Comparison of ENCODE assay signal across 34 cellular contexts in the genomic region with DNA sequence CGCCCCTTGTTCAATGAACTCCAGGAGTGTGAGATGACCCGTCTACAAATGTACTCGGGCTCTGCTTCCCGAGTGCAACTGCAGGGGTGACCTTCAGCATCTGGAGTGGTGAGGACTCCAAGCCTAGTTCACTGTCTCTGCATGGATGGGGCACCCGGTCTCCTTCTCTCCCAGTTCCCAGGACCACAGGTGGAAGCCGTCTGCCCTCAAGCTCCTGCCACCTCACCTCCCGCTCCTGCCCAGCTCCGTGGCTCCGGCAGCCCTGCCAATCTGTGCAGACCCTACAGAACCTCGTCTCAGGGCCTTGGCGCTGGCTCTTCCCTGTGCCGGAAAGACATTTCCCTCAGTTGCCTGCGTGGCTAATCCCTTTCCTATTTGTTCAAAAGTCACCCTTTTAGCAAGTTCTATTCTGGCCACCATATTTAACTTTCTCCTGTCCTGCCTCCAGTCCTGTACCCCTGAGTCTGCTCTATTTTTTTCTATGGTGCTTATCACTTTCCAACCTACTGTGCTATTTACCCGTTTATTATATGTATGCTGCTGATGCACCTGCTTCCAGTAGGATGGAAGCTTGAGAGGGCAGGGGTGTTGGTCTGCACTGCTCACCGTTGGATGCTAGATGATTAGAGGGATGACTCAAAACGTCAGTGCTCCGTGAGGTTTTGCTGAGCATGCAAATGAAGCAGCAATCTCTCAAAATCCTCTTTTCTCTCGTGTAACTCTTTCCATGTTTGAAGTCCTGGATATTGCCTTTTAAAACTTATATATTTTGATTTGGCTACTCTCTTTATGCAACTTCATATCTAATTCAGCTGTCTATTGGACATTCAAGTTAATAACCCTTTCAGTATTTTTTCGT.
"Had no signal": no experiment of that assay in that cellular context is flagged by ENCODE, and none has a peak within 500 bp of the region (broad histone marks: within the 10 kb centered on the region; RNA-seq: fewer than 3 reads in every experiment).

No MANE protein-coding gene starts in this region.

- H3K9me3 ChIP-seq: adrenal gland, body of pancreas had no signal

- H3K4me3 ChIP-seq: adrenal gland, body of pancreas, breast epithelium had no signal

- DNase-seq: activated B cell treated with CpG ODN at 0.5 μM for 24 hours; activated CD4-positive, alpha-beta memory T cell treated with anti-CD3 and anti-CD28 coated beads for 36 hours; activated CD4-positive, alpha-beta T cell treated with anti-CD3 and anti-CD28 coated beads for 4 hours; activated CD4-positive, alpha-beta T cell treated with anti-CD3 and anti-CD28 coated beads, Interleukin-2, amount 10 ng/mL, durations not matched to agents 24 days and 14 days; activated CD4-positive, alpha-beta T cell treated with anti-CD3 and anti-CD28 coated beads, Interleukin-2, amount 50 U/mL, for 1 hour; activated CD4-positive, alpha-beta T cell treated with anti-CD3 and anti-CD28 coated beads, Interleukin-2, amount 50 U/mL, for 4 hours; activated CD4-positive, CD25-positive, alpha-beta regulatory T cell treated with anti-CD3 and anti-CD28 coated beads, Interleukin-2, amount 50 U/mL, for 72 hours; activated CD8-positive, alpha-beta memory T cell treated with anti-CD3 and anti-CD28 coated beads, Interleukin-2, amount 50 U/mL, for 4 hours; activated CD8-positive, alpha-beta T cell treated with anti-CD3 and anti-CD28 coated beads for 36 hours; activated effector memory CD4-positive, alpha-beta T cell treated with anti-CD3 and anti-CD28 coated beads, Interleukin-2, amount 50 U/mL, for 16 hours; activated gamma-delta T cell treated with Interleukin-2 at 50 U/mL for 16 hours; activated naive CD4-positive, alpha-beta T cell; activated naive CD4-positive, alpha-beta T cell treated with anti-CD3 and anti-CD28 coated beads for 36 hours; activated naive CD4-positive, alpha-beta T cell treated with anti-CD3 and anti-CD28 coated beads, Interleukin-2, amount 50 U/mL, for 16 hours; activated naive CD8-positive, alpha-beta T cell treated with anti-CD3 and anti-CD28 coated beads for 36 hours; activated T-cell treated with anti-CD3 and anti-CD28 coated beads for 4 hours; activated T-cell treated with anti-CD3 and anti-CD28 coated beads, Interleukin-2, amount 50 U/mL, for 1 hour; activated T-cell treated with anti-CD3 and anti-CD28 coated beads, Interleukin-2, amount 50 U/mL, for 4 hours; activated T-cell treated with anti-CD3 and anti-CD28 coated beads, Interleukin-2, amount 50 U/mL, for 72 hours; adrenal gland; amniotic stem cell; aorta; body of pancreas; brain microvascular endothelial cell; central memory CD4-positive, alpha-beta T cell; T-helper 1 cell; T-helper 2 cell; T-helper 9 cell had no signal

- H3K36me3 ChIP-seq: adrenal gland, brain microvascular endothelial cell, breast epithelium had no signal

- H3K4me1 ChIP-seq: adrenal gland, body of pancreas, breast epithelium had no signal

- FAIRE-seq: astrocyte, TTC549 had no signal

- H3K27ac ChIP-seq: adrenal gland, body of pancreas, brain microvascular endothelial cell, breast epithelium, VCaP had no signal

- ATAC-seq: activated CD8-positive, alpha-beta T cell treated with anti-CD3 and anti-CD28 coated beads for 36 hours; activated naive CD4-positive, alpha-beta T cell treated with anti-CD3 and anti-CD28 coated beads, Interleukin-2, amount 50 U/mL, for 72 hours; activated T-cell treated with anti-CD3 and anti-CD28 coated beads, Interleukin-2, amount 50 U/mL, for 4 hours; activated T-cell treated with anti-CD3 and anti-CD28 coated beads, Interleukin-2, amount 50 U/mL, for 72 hours; activated T-helper 17 cell treated with anti-CD3 and anti-CD28 coated beads, Interleukin-2, amount 50 U/mL, for 72 hours; body of pancreas had no signal

- H3K27me3 ChIP-seq: adrenal gland, body of pancreas, brain microvascular endothelial cell, breast epithelium had no signal
